9 cellular contexts compared by ENCODE assay signal in the genomic region with DNA sequence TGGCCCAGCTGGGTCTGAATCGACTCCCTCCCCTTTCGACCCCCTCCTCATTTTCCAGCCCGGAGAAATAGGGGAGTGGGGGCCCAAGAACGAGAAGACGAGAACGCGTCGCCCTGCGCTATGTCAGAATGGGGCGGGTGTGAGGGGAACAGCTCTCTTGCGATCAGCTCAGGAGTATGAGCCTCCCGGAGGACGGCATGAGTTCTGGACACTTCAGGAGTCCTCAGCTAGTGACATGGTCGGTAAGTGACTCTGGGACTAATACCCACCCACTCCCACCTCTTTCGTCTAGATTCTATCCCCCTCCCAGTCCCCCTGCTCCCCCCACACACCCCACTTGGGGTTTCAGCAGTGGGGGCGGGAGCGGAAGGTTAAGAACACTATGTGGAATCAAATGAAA. TPM values are rescaled to one million over a fixed set of nuclear protein-coding genes. Genes with fewer than 3 reads are reported as not detected.
DNase-seq lines count a peak whose midpoint lies in the region; ATAC-seq and TF ChIP-seq lines count a peak whose summit lies in the region.
"Had no signal": no experiment of that assay in that cellular context is flagged by ENCODE, and none has a peak within 500 bp of the region (broad histone marks: within the 10 kb centered on the region; RNA-seq: fewer than 3 reads in every experiment).

No MANE protein-coding gene starts in this region.

- H3K27me3 ChIP-seq in ACC112 (ENCODE audit: insufficient read depth, low read length) (peaks cover 8% of the 10 kb centered on the region; the same call in 1 of the 2 replicates), ectodermal cell (ENCODE audit: control insufficient read depth, insufficient read depth, low read length, poor library complexity, severe bottlenecking) (no peaks in the 10 kb centered on the region), mucosa of stomach (ENCODE audit: control insufficient read depth, insufficient read depth, low read length) (no peaks in the 10 kb centered on the region), BE2C (no peaks in the 10 kb centered on the region)

- no peak for ATAC-seq in HG03565 (IDR thresholded peaks at IDR 0.05; ENCODE audit: unreplicated experiment)

- peak overlapping the region; percentile 81 for H3K4me3 ChIP-seq in ACC112 (ENCODE audit: low read depth, low read length)
- peak overlapping the region; percentile 31 for H3K4me3 ChIP-seq in HEK293 (ENCODE audit: low read depth, low read length)
- H3K4me3 ChIP-seq in ectodermal cell (ENCODE audit: insufficient read depth, low read depth, low read length), result peak overlapping the region; percentile 54
- H3K4me3 ChIP-seq in mucosa of stomach (ENCODE audit: low read length), result no peak overlapping the region
- no peak overlapping the region for H3K4me3 ChIP-seq in BE2C (ENCODE audit: low read depth, low read length)

- H3K79me2 ChIP-seq in ACC112 (ENCODE audit: control insufficient read depth, insufficient read depth, low read length, unreplicated experiment), result no peaks in the 10 kb centered on the region

- peak overlapping the region; percentile 31 for H2AFZ ChIP-seq in ACC112 (ENCODE audit: low read length, unreplicated experiment)

- H3K4me1 ChIP-seq in ACC112 (ENCODE audit: control insufficient read depth, insufficient read depth, low read length, unreplicated experiment) (no peaks in the 10 kb centered on the region), HEK293 (ENCODE audit: control insufficient read depth, insufficient read depth, low read length) (no peaks in the 10 kb centered on the region), ectodermal cell (ENCODE audit: control insufficient read depth, insufficient read depth, low read length) (no peaks in the 10 kb centered on the region), mucosa of stomach (ENCODE audit: control insufficient read depth, insufficient read depth, low read length) (peaks cover 9% of the 10 kb centered on the region), BE2C (no peaks in the 10 kb centered on the region)

- POLR2A ChIA-PET in HEK293 (lab: Yijun Ruan, JAX), result no interaction called here

- no peaks in the 10 kb centered on the region for H3K36me3 ChIP-seq in ACC112 (ENCODE audit: insufficient read depth, low read length)
- H3K36me3 ChIP-seq in HEK293 (ENCODE audit: control insufficient read depth in 2 of 2, insufficient read depth in 1 of 2, low read length in 2 of 2), result no peaks in the 10 kb centered on the region
- no peaks in the 10 kb centered on the region for H3K36me3 ChIP-seq in ectodermal cell (ENCODE audit: control insufficient read depth, insufficient read depth, low read length)
- H3K36me3 ChIP-seq in mucosa of stomach (ENCODE audit: control insufficient read depth, insufficient read depth, low read length), result no peaks in the 10 kb centered on the region
- H3K36me3 ChIP-seq in BE2C, result no peaks in the 10 kb centered on the region

- TF ChIP-seq CTCF in HEK293 (tag by site-specific recombination; IDR thresholded peaks at IDR 0.05) (no peak), BE2C (IDR thresholded peaks at IDR 0.05; ENCODE audit: low read depth, low read length) (no peak)

- WGBS in ectodermal cell, 2 experiments, result 0% methylated on average over 10 to 15 of the region's 17 CpGs

- CTCF ChIA-PET in HEK293 (lab: Yijun Ruan, JAX), result interaction anchor here (2.1 kb wide), 1 partner anchor 15 kb away, joined by 6 read pairs; no protein-coding TSS in a partner anchor

- H3K27ac ChIP-seq in ACC112 (ENCODE audit: low read depth, low read length) (0 out of 2 replicates have a peak overlapping the region, but pooled peaks have one; percentile 23), HEK293 (ENCODE audit: extremely low read depth, low read depth, low read length) (no peak overlapping the region), ectodermal cell (ENCODE audit: insufficient read depth, low read depth, low read length, poor library complexity, severe bottlenecking) (no peak overlapping the region)

- H3K9ac ChIP-seq in mucosa of stomach (ENCODE audit: low read length), result peak overlapping the region; percentile 39

- no peaks in the 10 kb centered on the region; the same call in 1 of the 2 replicates for H3K9me3 ChIP-seq in HEK293 (ENCODE audit: control insufficient read depth, insufficient read depth, low read depth, low read length)
- no peaks in the 10 kb centered on the region for H3K9me3 ChIP-seq in ectodermal cell (ENCODE audit: control insufficient read depth, low read length)
- H3K9me3 ChIP-seq in mucosa of stomach (ENCODE audit: control insufficient read depth, low read length), result no peaks in the 10 kb centered on the region
- no peaks in the 10 kb centered on the region for H3K9me3 ChIP-seq in BE2C

- DNase-seq in BE2C, result no peak
- DNase-seq in iPS-NIHi11 (ENCODE audit: low spot score), result no peak
- DNase-seq in NOMO-1 treated with DMSO at 0.1 percent for 48 hours (lab: John Stamatoyannopoulos, UW; ENCODE audit: unreplicated experiment), result no peak
- DNase-seq: DND-41 had no signal

TF ChIP-seq in HEK293, 187 proteins besides CTCF, POLR2A, EP300 and RAD21 (continues in another document):
- no peak for TF ChIP-seq ZNF473 (tag by site-specific recombination; IDR thresholded peaks at IDR 0.05)
- TF ChIP-seq, protein P1, sequence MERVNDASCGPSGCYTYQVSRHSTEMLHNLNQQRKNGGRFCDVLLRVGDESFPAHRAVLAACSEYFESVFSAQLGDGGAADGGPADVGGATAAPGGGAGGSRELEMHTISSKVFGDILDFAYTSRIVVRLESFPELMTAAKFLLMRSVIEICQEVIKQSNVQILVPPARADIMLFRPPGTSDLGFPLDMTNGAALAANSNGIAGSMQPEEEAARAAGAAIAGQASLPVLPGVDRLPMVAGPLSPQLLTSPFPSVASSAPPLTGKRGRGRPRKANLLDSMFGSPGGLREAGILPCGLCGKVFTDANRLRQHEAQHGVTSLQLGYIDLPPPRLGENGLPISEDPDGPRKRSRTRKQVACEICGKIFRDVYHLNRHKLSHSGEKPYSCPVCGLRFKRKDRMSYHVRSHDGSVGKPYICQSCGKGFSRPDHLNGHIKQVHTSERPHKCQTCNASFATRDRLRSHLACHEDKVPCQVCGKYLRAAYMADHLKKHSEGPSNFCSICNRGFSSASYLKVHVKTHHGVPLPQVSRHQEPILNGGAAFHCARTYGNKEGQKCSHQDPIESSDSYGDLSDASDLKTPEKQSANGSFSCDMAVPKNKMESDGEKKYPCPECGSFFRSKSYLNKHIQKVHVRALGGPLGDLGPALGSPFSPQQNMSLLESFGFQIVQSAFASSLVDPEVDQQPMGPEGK (tag by site-specific recombination; IDR thresholded peaks at IDR 0.05), result no peak
- TF ChIP-seq, protein P2, sequence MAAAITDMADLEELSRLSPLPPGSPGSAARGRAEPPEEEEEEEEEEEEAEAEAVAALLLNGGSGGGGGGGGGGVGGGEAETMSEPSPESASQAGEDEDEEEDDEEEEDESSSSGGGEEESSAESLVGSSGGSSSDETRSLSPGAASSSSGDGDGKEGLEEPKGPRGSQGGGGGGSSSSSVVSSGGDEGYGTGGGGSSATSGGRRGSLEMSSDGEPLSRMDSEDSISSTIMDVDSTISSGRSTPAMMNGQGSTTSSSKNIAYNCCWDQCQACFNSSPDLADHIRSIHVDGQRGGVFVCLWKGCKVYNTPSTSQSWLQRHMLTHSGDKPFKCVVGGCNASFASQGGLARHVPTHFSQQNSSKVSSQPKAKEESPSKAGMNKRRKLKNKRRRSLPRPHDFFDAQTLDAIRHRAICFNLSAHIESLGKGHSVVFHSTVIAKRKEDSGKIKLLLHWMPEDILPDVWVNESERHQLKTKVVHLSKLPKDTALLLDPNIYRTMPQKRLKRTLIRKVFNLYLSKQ (tag by site-specific recombination; IDR thresholded peaks at IDR 0.05; ENCODE audit: borderline replicate concordance), result no peak
- TF ChIP-seq, protein P3, sequence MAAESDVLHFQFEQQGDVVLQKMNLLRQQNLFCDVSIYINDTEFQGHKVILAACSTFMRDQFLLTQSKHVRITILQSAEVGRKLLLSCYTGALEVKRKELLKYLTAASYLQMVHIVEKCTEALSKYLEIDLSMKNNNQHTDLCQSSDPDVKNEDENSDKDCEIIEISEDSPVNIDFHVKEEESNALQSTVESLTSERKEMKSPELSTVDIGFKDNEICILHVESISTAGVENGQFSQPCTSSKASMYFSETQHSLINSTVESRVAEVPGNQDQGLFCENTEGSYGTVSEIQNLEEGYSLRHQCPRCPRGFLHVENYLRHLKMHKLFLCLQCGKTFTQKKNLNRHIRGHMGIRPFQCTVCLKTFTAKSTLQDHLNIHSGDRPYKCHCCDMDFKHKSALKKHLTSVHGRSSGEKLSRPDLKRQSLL (tag by site-specific recombination; IDR thresholded peaks at IDR 0.05), result no peak
- TF ChIP-seq, protein P4, sequence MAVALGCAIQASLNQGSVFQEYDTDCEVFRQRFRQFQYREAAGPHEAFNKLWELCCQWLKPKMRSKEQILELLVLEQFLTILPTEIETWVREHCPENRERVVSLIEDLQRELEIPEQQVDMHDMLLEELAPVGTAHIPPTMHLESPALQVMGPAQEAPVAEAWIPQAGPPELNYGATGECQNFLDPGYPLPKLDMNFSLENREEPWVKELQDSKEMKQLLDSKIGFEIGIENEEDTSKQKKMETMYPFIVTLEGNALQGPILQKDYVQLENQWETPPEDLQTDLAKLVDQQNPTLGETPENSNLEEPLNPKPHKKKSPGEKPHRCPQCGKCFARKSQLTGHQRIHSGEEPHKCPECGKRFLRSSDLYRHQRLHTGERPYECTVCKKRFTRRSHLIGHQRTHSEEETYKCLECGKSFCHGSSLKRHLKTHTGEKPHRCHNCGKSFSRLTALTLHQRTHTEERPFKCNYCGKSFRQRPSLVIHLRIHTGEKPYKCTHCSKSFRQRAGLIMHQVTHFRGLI (tag by site-specific recombination; IDR thresholded peaks at IDR 0.05), result no peak

RNA-seq across cellular contexts. Expression of a gene that starts 0.9 kb away (rescaled TPM):
- polyA plus RNA-seq in ectodermal cell (2013, experiment 1 of 4), result 17.6 TPM
- polyA plus RNA-seq in ectodermal cell (2013, experiment 2 of 4), result 17.3 TPM
- 11.8 TPM for polyA plus RNA-seq in ectodermal cell (2013, experiment 3 of 4)
- 16.0 TPM for polyA plus RNA-seq in ectodermal cell (2013, experiment 4 of 4)
- polyA plus RNA-seq in BE2C (2012; ENCODE audit: insufficient read depth, insufficient read length, low read depth), result 0.40 TPM

Comparison
In these comparisons a context has a peak if more than half of its experiments do, and no peak if none do; other contexts are left out.
1. H3K4me3 ChIP-seq: peak in ACC112 (single experiment), HEK293 (single experiment) and ectodermal cell (single experiment); none in mucosa of stomach (single experiment) and BE2C (single experiment).